In the genomic region with DNA sequence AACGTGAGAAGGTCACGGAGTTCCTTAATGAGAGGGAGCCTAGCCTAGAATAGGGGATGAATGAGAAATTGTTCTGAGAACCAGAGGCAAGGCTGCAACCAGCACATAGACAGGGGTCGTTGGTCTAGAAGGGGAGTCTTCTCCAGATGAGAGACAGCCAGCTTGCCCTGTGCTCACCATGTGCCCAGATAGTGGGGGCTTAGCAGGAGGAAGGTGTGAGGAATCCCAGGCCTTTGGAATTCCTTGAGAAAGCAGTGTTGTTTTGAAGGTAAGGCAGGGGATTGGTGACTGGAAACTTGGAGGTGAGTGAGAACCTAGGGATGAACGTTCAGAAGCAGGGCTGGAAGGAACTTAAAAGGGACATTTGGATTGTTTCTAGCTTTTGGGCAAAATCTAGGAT, we compare ENCODE assay signal across 9 cellular contexts. TPM values are rescaled to one million over a fixed set of nuclear protein-coding genes. Genes with fewer than 3 reads are reported as not detected.
DNase-seq lines count a peak whose midpoint lies in the region; ATAC-seq and TF ChIP-seq lines count a peak whose summit lies in the region.
"Had no signal": no experiment of that assay in that cellular context is flagged by ENCODE, and none has a peak within 500 bp of the region (broad histone marks: within the 10 kb centered on the region; RNA-seq: fewer than 3 reads in every experiment).

No MANE protein-coding gene starts in this region.

- no peaks in the 10 kb centered on the region for H3K27me3 ChIP-seq in CD8-positive, alpha-beta memory T cell (ENCODE audit: insufficient read depth, low read length, poor library complexity, severe bottlenecking)
- H3K27me3 ChIP-seq in psoas muscle (ENCODE audit: insufficient read depth in 3 of 3, low read length in 2 of 3) = no peaks in the 10 kb centered on the region

- H3K4me3 Mint-ChIP-seq in CD8-positive, alpha-beta memory T cell = peak overlapping the region; percentile 86 to 98 (median 94)
- H3K4me3 Mint-ChIP-seq in dendritic cell treated with granulocyte-macrophage colony-stimulating factor and Interleukin-4, amounts not matched to agents 40 ng/mL and 50 ng/mL, for 4 days = peak overlapping the region; percentile 39
- peak overlapping the region; percentile 32 for H3K4me3 Mint-ChIP-seq in neural crest cell

- no peak for TF ChIP-seq CTCF in NB4 (IDR thresholded peaks at IDR 0.05; ENCODE audit: low read depth, low read length)
- no peak for TF ChIP-seq CTCF in neural crest cell (conservative IDR thresholded peaks at IDR 0.05)
- TF ChIP-seq CTCF in psoas muscle (IDR thresholded peaks at IDR 0.05) = no peak

- no peaks in the 10 kb centered on the region for H3K9me3 ChIP-seq in CD8-positive, alpha-beta memory T cell (ENCODE audit: low read length)
- no peaks in the 10 kb centered on the region for H3K9me3 ChIP-seq in psoas muscle

- no peak for ATAC-seq in psoas muscle
- ATAC-seq in GM19455 (IDR thresholded peaks at IDR 0.05; ENCODE audit: unreplicated experiment) = no peak
- ATAC-seq in HG02885 (IDR thresholded peaks at IDR 0.05; ENCODE audit: poor library complexity, unreplicated experiment) = no peak

- peak overlapping the region; percentile 80 to 99 (median 97) for H3K27ac Mint-ChIP-seq in CD8-positive, alpha-beta memory T cell
- H3K27ac Mint-ChIP-seq in dendritic cell treated with granulocyte-macrophage colony-stimulating factor and Interleukin-4, amounts not matched to agents 40 ng/mL and 50 ng/mL, for 4 days = peak overlapping the region; percentile 91
- H3K27ac Mint-ChIP-seq in neural crest cell (ENCODE audit: unreplicated experiment) = peak overlapping the region; percentile 40

- no peaks in the 10 kb centered on the region for H3K36me3 ChIP-seq in CD8-positive, alpha-beta memory T cell (ENCODE audit: insufficient read depth, low read length)
- no peaks in the 10 kb centered on the region for H3K36me3 ChIP-seq in psoas muscle (ENCODE audit: insufficient read depth in 1 of 2, low read depth in 1 of 2)

- POLR2A ChIA-PET in CD8-positive, alpha-beta memory T cell (lab: Charles Lee) = interaction anchor here (0.8 to 1.8 kb wide), 3 partner anchors 21 to 112 kb away, joined by 3 to 8 read pairs (median 4); partner anchors contain the start of gene MARK2

- H3K4me1 Mint-ChIP-seq in CD8-positive, alpha-beta memory T cell = peaks cover 71 to 86% (median 84%) of the 10 kb centered on the region in 3 donors
- H3K4me1 Mint-ChIP-seq in dendritic cell treated with granulocyte-macrophage colony-stimulating factor and Interleukin-4, amounts not matched to agents 40 ng/mL and 50 ng/mL, for 4 days (ENCODE audit: low read depth) = peaks cover 96% of the 10 kb centered on the region
- H3K4me1 Mint-ChIP-seq in neural crest cell = peaks cover 38% of the 10 kb centered on the region

- CTCF ChIA-PET in CD8-positive, alpha-beta memory T cell (lab: Charles Lee) = interaction anchor here (0.9 to 4.6 kb wide), 5 partner anchors 9 to 50 kb away, joined by 3 to 19 read pairs (median 4); partner anchors contain the start of gene MARK2

- H3K4me3 ChIP-seq in CD8-positive, alpha-beta memory T cell (ENCODE audit: low read length) = peak overlapping the region; percentile 77
- H3K4me3 ChIP-seq in NB4 (ENCODE audit: low read depth, low read length) = peak overlapping the region; percentile 65
- no peak overlapping the region for H3K4me3 ChIP-seq in psoas muscle

- H3K27me3 Mint-ChIP-seq in CD8-positive, alpha-beta memory T cell = no peaks in the 10 kb centered on the region
- no peaks in the 10 kb centered on the region for H3K27me3 Mint-ChIP-seq in dendritic cell treated with granulocyte-macrophage colony-stimulating factor and Interleukin-4, amounts not matched to agents 40 ng/mL and 50 ng/mL, for 4 days
- no peaks in the 10 kb centered on the region for H3K27me3 Mint-ChIP-seq in neural crest cell (ENCODE audit: low read depth)

- peaks cover 82% of the 10 kb centered on the region for H3K4me1 ChIP-seq in CD8-positive, alpha-beta memory T cell (ENCODE audit: insufficient read depth, low read length)
- peaks cover 11% of the 10 kb centered on the region for H3K4me1 ChIP-seq in psoas muscle

- no peaks in the 10 kb centered on the region for H3K9me3 Mint-ChIP-seq in CD8-positive, alpha-beta memory T cell
- no peaks in the 10 kb centered on the region for H3K9me3 Mint-ChIP-seq in dendritic cell treated with granulocyte-macrophage colony-stimulating factor and Interleukin-4, amounts not matched to agents 40 ng/mL and 50 ng/mL, for 4 days
- H3K9me3 Mint-ChIP-seq in neural crest cell = no peaks in the 10 kb centered on the region

- H3K27ac ChIP-seq in CD8-positive, alpha-beta memory T cell (ENCODE audit: low read depth, low read length) = peak overlapping the region; percentile 85
- no peak overlapping the region for H3K27ac ChIP-seq in psoas muscle

- TF ChIP-seq POLR2A in NB4 (IDR thresholded peaks at IDR 0.05; ENCODE audit: extremely low read depth, insufficient read length) = no peak

- peaks cover 0 to 17% (median 0%) of the 10 kb centered on the region in 3 donors for H3K36me3 Mint-ChIP-seq in CD8-positive, alpha-beta memory T cell
- peaks cover 37% of the 10 kb centered on the region for H3K36me3 Mint-ChIP-seq in dendritic cell treated with granulocyte-macrophage colony-stimulating factor and Interleukin-4, amounts not matched to agents 40 ng/mL and 50 ng/mL, for 4 days (ENCODE audit: low read depth)
- no peaks in the 10 kb centered on the region for H3K36me3 Mint-ChIP-seq in neural crest cell (ENCODE audit: low read depth)

- WGBS in psoas muscle, 3 donors = 34 to 43% (median 41%) methylated on average over 4 of the region's 4 CpGs

- intact Hi-C loops in dendritic cell treated with granulocyte-macrophage colony-stimulating factor and Interleukin-4, amounts not matched to agents 40 ng/mL and 50 ng/mL, for 4 days (cut with micrococcal nuclease) = loop anchor here (5.0 kb wide), 1 partner anchor 50 kb away; the partner anchor contains the start of gene MARK2
- intact Hi-C loops in psoas muscle (cut with DNase I) = no loop called here

- DNase-seq in CD8-positive, alpha-beta memory T cell = no peak
- DNase-seq in NB4 (ENCODE audit: low read depth) (no peak), neural crest cell (ENCODE audit: low read depth, low spot score) (no peak), psoas muscle (no peak), NCI-H2196 (lab: John Stamatoyannopoulos, UW; ENCODE audit: unreplicated experiment) (no peak)
- DNase-seq: KG1 had no signal

RNA-seq across cellular contexts. Expression of gene RCOR2, which starts 29.4 kb away (rescaled TPM):
- total RNA-seq in CD8-positive, alpha-beta memory T cell = under 1 TPM; 0.11 to 0.13 TPM
- not detected for polyA plus RNA-seq in CD8-positive, alpha-beta memory T cell
- total RNA-seq in neural crest cell = 107 and 108 TPM in 2 replicates
- total RNA-seq in psoas muscle = 1 to 10 TPM in 1 of 4 donors, under 1 TPM in 3; 0.25 to 2.1 (median 0.47) TPM
- under 1 TPM; 0.07 to 0.91 (median 0.77) TPM for polyA plus RNA-seq in psoas muscle

RNA-seq across cellular contexts. Expression of gene MARK2, which starts 48.7 kb away (rescaled TPM):
- 10 to 100 TPM; 34.5 to 38.0 TPM for total RNA-seq in CD8-positive, alpha-beta memory T cell
- 72.5 TPM for polyA plus RNA-seq in CD8-positive, alpha-beta memory T cell
- total RNA-seq in neural crest cell = 42.4 and 42.9 TPM in 2 replicates
- 10 to 100 TPM; 21.7 to 24.9 (median 22.9) TPM for total RNA-seq in psoas muscle
- polyA plus RNA-seq in psoas muscle = 10 to 100 TPM; 11.7 to 24.7 (median 12.7) TPM

RNA-seq across cellular contexts. Expression of gene NAA40, which starts 51.2 kb away (rescaled TPM):
- total RNA-seq in CD8-positive, alpha-beta memory T cell = 10 to 100 TPM; 20.2 to 26.2 TPM
- polyA plus RNA-seq in CD8-positive, alpha-beta memory T cell = 15.9 TPM
- total RNA-seq in neural crest cell (64.5 and 71.2 TPM in 2 replicates), psoas muscle (10 to 100 TPM in 1 of 4 donors, 1 to 10 TPM in 3; 5.4 to 13.7 (median 7.8) TPM)
- polyA plus RNA-seq in psoas muscle = 10 to 100 TPM in 1 of 3 donors, 1 to 10 TPM in 2; 4.6 to 10.5 (median 7.6) TPM

Comparison
In these comparisons a context has a peak if more than half of its experiments do, and no peak if none do; other contexts are left out.
1. H3K27ac Mint-ChIP-seq: peak in every context shown above with its lines; median percentile 97 in CD8-positive, alpha-beta memory T cell; 91 in dendritic cell treated with granulocyte-macrophage colony-stimulating factor and Interleukin-4, amounts not matched to agents 40 ng/mL and 50 ng/mL, for 4 days; 40 in neural crest cell.
2. H3K4me3 Mint-ChIP-seq: peak in every context shown above with its lines; median percentile 94 in CD8-positive, alpha-beta memory T cell; 39 in dendritic cell treated with granulocyte-macrophage colony-stimulating factor and Interleukin-4, amounts not matched to agents 40 ng/mL and 50 ng/mL, for 4 days; 32 in neural crest cell.
3. RNA of gene RCOR2, which starts 29.4 kb away (total RNA-seq): 107 to 108 TPM in neural crest cell; 0.25 to 2.1 TPM in psoas muscle and 0.11 to 0.13 TPM in CD8-positive, alpha-beta memory T cell; every median in the first group is over 10 times any median in the second.